Comparison of ENCODE assay signal across 8 cellular contexts in genomic region chr2:70417011-70417410, GRCh38.
"Had no signal": no experiment of that assay in that cellular context is flagged by ENCODE, and none has a peak within 500 bp of the region (broad histone marks: within the 10 kb centered on the region; RNA-seq: fewer than 3 reads in every experiment).

No MANE protein-coding gene starts in this region.

- H3K9ac ChIP-seq: KMS-11 had no signal

- H3K27ac ChIP-seq: HL-60, KMS-11 had no signal

- FAIRE-seq: HTR-8/SVneo had no signal

- H3K4me2 ChIP-seq: KMS-11 had no signal

- DNase-seq: IMR-90, Karpas-422, Kasumi-1, KBM-7, KG1 had no signal
